ENCODE assay signal across 1 cellular context in the genomic region with DNA sequence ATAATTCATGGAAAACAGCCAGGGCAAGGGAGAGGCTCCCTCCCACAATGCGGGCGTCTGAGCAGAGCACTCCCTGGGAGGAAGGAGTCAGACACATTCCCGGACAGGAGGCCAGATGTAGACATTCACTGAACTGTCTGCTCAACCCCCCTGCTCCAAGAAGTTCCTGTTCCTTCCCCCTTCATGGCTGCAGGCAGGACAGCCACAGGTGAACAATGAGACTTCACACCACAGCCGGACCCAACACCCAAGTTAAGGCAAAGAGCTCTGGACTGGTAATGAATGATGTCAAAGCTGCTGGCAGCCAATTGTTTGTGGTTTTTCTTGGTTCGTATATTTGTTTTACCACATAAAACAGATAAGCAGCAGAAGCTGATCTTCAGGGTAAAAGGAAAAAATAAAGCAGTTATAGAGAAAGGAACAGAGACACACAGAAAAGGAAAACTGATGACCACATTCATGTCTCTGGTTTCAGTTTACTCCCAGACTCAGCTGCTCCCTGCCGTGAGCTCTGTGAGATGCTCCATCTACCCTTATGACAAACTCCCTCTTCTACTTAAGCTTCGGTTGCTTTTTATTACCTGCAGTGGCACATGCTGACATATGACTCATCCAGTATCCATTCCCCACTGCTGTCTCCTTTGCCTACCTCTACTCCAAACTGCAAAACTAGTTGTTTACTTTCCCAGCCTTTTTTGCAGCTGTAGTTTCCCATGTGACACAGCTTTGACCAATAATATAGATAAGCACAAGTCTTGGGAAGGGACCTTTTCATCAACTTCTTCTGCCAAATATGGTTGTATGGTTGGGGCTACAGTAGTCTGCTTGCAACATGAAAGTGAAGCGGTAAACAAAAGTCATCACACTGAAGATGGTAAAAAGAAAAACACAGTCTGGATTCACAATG.
TF ChIP-seq lines count a peak whose summit lies in the region.

No MANE protein-coding gene starts in this region.

TF ChIP-seq in GM23338, 12 proteins besides CTCF, POLR2A, EP300 and RAD21:
- TF ChIP-seq, protein P1, sequence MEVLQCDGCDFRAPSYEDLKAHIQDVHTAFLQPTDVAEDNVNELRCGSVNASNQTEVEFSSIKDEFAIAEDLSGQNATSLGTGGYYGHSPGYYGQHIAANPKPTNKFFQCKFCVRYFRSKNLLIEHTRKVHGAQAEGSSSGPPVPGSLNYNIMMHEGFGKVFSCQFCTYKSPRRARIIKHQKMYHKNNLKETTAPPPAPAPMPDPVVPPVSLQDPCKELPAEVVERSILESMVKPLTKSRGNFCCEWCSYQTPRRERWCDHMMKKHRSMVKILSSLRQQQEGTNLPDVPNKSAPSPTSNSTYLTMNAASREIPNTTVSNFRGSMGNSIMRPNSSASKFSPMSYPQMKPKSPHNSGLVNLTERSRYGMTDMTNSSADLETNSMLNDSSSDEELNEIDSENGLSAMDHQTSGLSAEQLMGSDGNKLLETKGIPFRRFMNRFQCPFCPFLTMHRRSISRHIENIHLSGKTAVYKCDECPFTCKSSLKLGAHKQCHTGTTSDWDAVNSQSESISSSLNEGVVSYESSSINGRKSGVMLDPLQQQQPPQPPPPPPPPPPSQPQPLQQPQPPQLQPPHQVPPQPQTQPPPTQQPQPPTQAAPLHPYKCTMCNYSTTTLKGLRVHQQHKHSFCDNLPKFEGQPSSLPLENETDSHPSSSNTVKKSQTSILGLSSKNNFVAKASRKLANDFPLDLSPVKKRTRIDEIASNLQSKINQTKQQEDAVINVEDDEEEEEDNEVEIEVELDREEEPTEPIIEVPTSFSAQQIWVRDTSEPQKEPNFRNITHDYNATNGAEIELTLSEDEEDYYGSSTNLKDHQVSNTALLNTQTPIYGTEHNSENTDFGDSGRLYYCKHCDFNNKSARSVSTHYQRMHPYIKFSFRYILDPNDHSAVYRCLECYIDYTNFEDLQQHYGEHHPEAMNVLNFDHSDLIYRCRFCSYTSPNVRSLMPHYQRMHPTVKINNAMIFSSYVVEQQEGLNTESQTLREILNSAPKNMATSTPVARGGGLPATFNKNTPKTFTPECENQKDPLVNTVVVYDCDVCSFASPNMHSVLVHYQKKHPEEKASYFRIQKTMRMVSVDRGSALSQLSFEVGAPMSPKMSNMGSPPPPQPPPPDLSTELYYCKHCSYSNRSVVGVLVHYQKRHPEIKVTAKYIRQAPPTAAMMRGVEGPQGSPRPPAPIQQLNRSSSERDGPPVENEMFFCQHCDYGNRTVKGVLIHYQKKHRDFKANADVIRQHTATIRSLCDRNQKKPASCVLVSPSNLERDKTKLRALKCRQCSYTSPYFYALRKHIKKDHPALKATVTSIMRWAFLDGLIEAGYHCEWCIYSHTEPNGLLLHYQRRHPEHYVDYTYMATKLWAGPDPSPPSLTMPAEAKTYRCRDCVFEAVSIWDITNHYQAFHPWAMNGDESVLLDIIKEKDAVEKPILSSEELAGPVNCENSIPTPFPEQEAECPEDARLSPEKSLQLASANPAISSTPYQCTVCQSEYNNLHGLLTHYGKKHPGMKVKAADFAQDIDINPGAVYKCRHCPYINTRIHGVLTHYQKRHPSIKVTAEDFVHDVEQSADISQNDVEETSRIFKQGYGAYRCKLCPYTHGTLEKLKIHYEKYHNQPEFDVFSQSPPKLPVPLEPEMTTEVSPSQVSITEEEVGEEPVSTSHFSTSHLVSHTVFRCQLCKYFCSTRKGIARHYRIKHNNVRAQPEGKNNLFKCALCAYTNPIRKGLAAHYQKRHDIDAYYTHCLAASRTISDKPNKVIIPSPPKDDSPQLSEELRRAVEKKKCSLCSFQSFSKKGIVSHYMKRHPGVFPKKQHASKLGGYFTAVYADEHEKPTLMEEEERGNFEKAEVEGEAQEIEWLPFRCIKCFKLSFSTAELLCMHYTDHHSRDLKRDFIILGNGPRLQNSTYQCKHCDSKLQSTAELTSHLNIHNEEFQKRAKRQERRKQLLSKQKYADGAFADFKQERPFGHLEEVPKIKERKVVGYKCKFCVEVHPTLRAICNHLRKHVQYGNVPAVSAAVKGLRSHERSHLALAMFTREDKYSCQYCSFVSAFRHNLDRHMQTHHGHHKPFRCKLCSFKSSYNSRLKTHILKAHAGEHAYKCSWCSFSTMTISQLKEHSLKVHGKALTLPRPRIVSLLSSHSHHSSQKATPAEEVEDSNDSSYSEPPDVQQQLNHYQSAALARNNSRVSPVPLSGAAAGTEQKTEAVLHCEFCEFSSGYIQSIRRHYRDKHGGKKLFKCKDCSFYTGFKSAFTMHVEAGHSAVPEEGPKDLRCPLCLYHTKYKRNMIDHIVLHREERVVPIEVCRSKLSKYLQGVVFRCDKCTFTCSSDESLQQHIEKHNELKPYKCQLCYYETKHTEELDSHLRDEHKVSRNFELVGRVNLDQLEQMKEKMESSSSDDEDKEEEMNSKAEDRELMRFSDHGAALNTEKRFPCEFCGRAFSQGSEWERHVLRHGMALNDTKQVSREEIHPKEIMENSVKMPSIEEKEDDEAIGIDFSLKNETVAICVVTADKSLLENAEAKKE (CRISPR knock-in tag; IDR thresholded peaks at IDR 0.05), result no peak
- TF ChIP-seq JUNB (IDR thresholded peaks at IDR 0.05; ENCODE audit: unreplicated experiment) (no peak), ETS1 (IDR thresholded peaks at IDR 0.05) (no peak), CREB1 (CRISPR knock-in tag; IDR thresholded peaks at IDR 0.05; ENCODE audit: low read depth) (no peak), POLR2AphosphoS5 (IDR thresholded peaks at IDR 0.05; ENCODE audit: low read depth) (no peak), EZH2phosphoT487 (IDR thresholded peaks at IDR 0.05; ENCODE audit: unreplicated experiment) (no peak), ZNF114 (CRISPR knock-in tag; IDR thresholded peaks at IDR 0.05) (no peak), NANOG (IDR thresholded peaks at IDR 0.05; ENCODE audit: borderline replicate concordance) (no peak), ZNF331 (CRISPR knock-in tag; IDR thresholded peaks at IDR 0.05; ENCODE audit: low read depth) (no peak), EZH2 (IDR thresholded peaks at IDR 0.05; ENCODE audit: low read depth, unreplicated experiment) (no peak), STAT1 (IDR thresholded peaks at IDR 0.05; ENCODE audit: unreplicated experiment) (no peak)
- TF ChIP-seq, protein P2, sequence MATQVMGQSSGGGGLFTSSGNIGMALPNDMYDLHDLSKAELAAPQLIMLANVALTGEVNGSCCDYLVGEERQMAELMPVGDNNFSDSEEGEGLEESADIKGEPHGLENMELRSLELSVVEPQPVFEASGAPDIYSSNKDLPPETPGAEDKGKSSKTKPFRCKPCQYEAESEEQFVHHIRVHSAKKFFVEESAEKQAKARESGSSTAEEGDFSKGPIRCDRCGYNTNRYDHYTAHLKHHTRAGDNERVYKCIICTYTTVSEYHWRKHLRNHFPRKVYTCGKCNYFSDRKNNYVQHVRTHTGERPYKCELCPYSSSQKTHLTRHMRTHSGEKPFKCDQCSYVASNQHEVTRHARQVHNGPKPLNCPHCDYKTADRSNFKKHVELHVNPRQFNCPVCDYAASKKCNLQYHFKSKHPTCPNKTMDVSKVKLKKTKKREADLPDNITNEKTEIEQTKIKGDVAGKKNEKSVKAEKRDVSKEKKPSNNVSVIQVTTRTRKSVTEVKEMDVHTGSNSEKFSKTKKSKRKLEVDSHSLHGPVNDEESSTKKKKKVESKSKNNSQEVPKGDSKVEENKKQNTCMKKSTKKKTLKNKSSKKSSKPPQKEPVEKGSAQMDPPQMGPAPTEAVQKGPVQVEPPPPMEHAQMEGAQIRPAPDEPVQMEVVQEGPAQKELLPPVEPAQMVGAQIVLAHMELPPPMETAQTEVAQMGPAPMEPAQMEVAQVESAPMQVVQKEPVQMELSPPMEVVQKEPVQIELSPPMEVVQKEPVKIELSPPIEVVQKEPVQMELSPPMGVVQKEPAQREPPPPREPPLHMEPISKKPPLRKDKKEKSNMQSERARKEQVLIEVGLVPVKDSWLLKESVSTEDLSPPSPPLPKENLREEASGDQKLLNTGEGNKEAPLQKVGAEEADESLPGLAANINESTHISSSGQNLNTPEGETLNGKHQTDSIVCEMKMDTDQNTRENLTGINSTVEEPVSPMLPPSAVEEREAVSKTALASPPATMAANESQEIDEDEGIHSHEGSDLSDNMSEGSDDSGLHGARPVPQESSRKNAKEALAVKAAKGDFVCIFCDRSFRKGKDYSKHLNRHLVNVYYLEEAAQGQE (IDR thresholded peaks at IDR 0.05; ENCODE audit: unreplicated experiment), result no peak
TF ChIP-seq in GM23338: peak in this region for 0.
